In genomic region chr6:134898575-134898974, GRCh38 we compare ENCODE assay signal across 29 cellular contexts. TPM values are rescaled to one million over a fixed set of nuclear protein-coding genes. Genes with fewer than 3 reads are reported as not detected.
"Had no signal": no experiment of that assay in that cellular context is flagged by ENCODE, and none has a peak within 500 bp of the region (broad histone marks: within the 10 kb centered on the region; RNA-seq: fewer than 3 reads in every experiment).

No MANE protein-coding gene starts in this region.

- H3K9ac ChIP-seq: neural progenitor cell had no signal

- H3K9me3 ChIP-seq: pancreas, psoas muscle, spleen, suprapubic skin, testis, tibial artery, transverse colon, upper lobe of left lung, vagina had no signal

- H2AFZ ChIP-seq: neural progenitor cell had no signal

- H3K27ac ChIP-seq: neural progenitor cell, pancreas, psoas muscle, skin epidermis, spleen, suprapubic skin, testis, tibial artery, transverse colon, upper lobe of left lung, vagina had no signal

- DNase-seq: naive thymus-derived CD4-positive, alpha-beta T cell; natural killer cell; occipital lobe; pancreas; posterior cingulate gyrus; psoas muscle; right cardiac atrium; spleen; stimulated activated CD4-positive, alpha-beta T cell treated with anti-CD3 and anti-CD28 coated beads, Interleukin-12 subunit alpha, Interleukin-12 subunit beta, amount 100 ng/mL, for 4 hours; stimulated activated CD4-positive, alpha-beta T cell treated with anti-CD3 and anti-CD28 coated beads, Interleukin-1b, Interleukin-23, amount 100 ng/mL, for 48 hours; stimulated activated CD4-positive, alpha-beta T cell treated with anti-CD3 and anti-CD28 coated beads, Interleukin-4, amount 100 ng/mL, for 1 hour; stimulated activated CD4-positive, alpha-beta T cell treated with anti-CD3 and anti-CD28 coated beads, Interleukin-4, amount 100 ng/mL, for 4 hours; stimulated activated CD8-positive, alpha-beta memory T cell treated with anti-CD3 and anti-CD28 coated beads, Interleukin-4, amount 100 ng/mL, for 48 hours; stimulated activated naive CD4-positive, alpha-beta T cell; stimulated activated naive CD8-positive, alpha-beta T cell treated with anti-CD3 and anti-CD28 coated beads, Interleukin-15, amount 100 ng/mL, for 72 hours; stimulated activated naive CD8-positive, alpha-beta T cell treated with anti-CD3 and anti-CD28 coated beads, Interleukin-15, Interleukin-2, amounts not matched to agents 100 U/mL and 50 U/mL, for 24 hours; substantia nigra; testis; tibial artery; transverse colon; upper lobe of left lung had no signal

- H3K27me3 ChIP-seq: neural progenitor cell, pancreas, spleen, testis, tibial artery, transverse colon, upper lobe of left lung, vagina had no signal

- H3K4me3 ChIP-seq: neural progenitor cell, pancreas, psoas muscle, skin epidermis, smooth muscle cell, spleen, suprapubic skin, testis, tibial artery, transverse colon, upper lobe of left lung, vagina had no signal

- H3K4me1 ChIP-seq: neural progenitor cell, pancreas, psoas muscle, suprapubic skin, tibial artery, transverse colon, upper lobe of left lung, vagina had no signal

- H3K36me3 ChIP-seq: neural progenitor cell, pancreas, spleen, suprapubic skin, tibial artery, transverse colon, upper lobe of left lung, vagina had no signal

- FAIRE-seq: pancreas, urothelium cell line had no signal

- ATAC-seq: naive thymus-derived CD4-positive, alpha-beta T cell; natural killer cell; pancreas; psoas muscle; right cardiac atrium; sciatic nerve; stimulated activated memory B cell treated with anti-CD40 and anti-IgM and Interleukin-4, amounts not matched to agents 10 μg/mL and 1 μg/mL and 100 μg/mL, for 72 hours; stimulated activated naive CD8-positive, alpha-beta T cell treated with anti-CD3 and anti-CD28 coated beads, Interleukin-15, amount 100 ng/mL, for 72 hours; stimulated activated naive CD8-positive, alpha-beta T cell treated with anti-CD3 and anti-CD28 coated beads, Interleukin-15, Interleukin-2, amounts not matched to agents 100 U/mL and 50 U/mL, for 24 hours had no signal

- H3K4me2 ChIP-seq: neural progenitor cell, smooth muscle cell had no signal

RNA-seq across cellular contexts. Expression of gene ALDH8A1, which starts 51.3 kb away (rescaled TPM):
- total RNA-seq: vagina had no signal
